In genomic region chr18:36153771-36154170, GRCh38 we compare ENCODE assay signal across 18 cellular contexts. TPM values are rescaled to one million over a fixed set of nuclear protein-coding genes. Genes with fewer than 3 reads are reported as not detected.
"Had no signal": no experiment of that assay in that cellular context is flagged by ENCODE, and none has a peak within 500 bp of the region (broad histone marks: within the 10 kb centered on the region; RNA-seq: fewer than 3 reads in every experiment).

No MANE protein-coding gene starts in this region.

- H3K4me3 Mint-ChIP-seq: activated naive CD8-positive, alpha-beta T cell treated with anti-CD3 and anti-CD28 coated beads, Interleukin-2, amount 10 ng/mL, durations not matched to agents 7 days and 5 days had no signal

- H3K9me3 Mint-ChIP-seq: activated naive CD8-positive, alpha-beta T cell treated with anti-CD3 and anti-CD28 coated beads, Interleukin-2, amount 10 ng/mL, durations not matched to agents 7 days and 5 days had no signal

- DNase-seq: activated CD4-positive, alpha-beta T cell treated with anti-CD3 and anti-CD28 coated beads, Interleukin-2, amount 50 U/mL, for 1 hour; activated naive CD4-positive, alpha-beta T cell; activated naive CD8-positive, alpha-beta T cell treated with anti-CD3 and anti-CD28 coated beads, Interleukin-2, amount 10 ng/mL, durations not matched to agents 7 days and 5 days; anterior cingulate cortex; cerebellar nuclear complex; islet precursor cell; stimulated activated CD4-positive, alpha-beta T cell treated with anti-CD3 and anti-CD28 coated beads, Interleukin-15, amount 100 ng/mL, for 24 hours; stimulated activated CD4-positive, alpha-beta T cell treated with anti-CD3 and anti-CD28 coated beads, Interleukin-4, amount 100 ng/mL, for 1 hour; stimulated activated naive CD4-positive, alpha-beta T cell treated with Interleukin-2 at 50 U/mL for 16 hours; substantia nigra; T-helper 1 cell; T1000; trophoblast cell had no signal

- H3K27me3 Mint-ChIP-seq: activated naive CD8-positive, alpha-beta T cell treated with anti-CD3 and anti-CD28 coated beads, Interleukin-2, amount 10 ng/mL, durations not matched to agents 7 days and 5 days had no signal

- H3K27ac ChIP-seq: epithelial cell of prostate had no signal

- H3K9me3 ChIP-seq: ovary had no signal

- H3K27me3 ChIP-seq: ovary had no signal

- H3K36me3 ChIP-seq: ovary had no signal

- ATAC-seq: activated CD4-positive, CD25-positive, alpha-beta regulatory T cell treated with anti-CD3 and anti-CD28 coated beads, Interleukin-2, amount 50 U/mL, for 24 hours; SK-N-SH treated with all-trans-retinoic acid at 6 μM for 48 hours had no signal

- H3K4me3 ChIP-seq: ovary had no signal

- H3K27ac Mint-ChIP-seq: activated naive CD8-positive, alpha-beta T cell treated with anti-CD3 and anti-CD28 coated beads, Interleukin-2, amount 10 ng/mL, durations not matched to agents 7 days and 5 days had no signal

RNA-seq across cellular contexts. Expression of gene MOCOS, which starts 33.5 kb away (rescaled TPM):
- polyA plus RNA-seq: neural cell had no signal
